13 cellular contexts compared by ENCODE assay signal in genomic region chr7:143745340-143745739, GRCh38. TPM values are rescaled to one million over a fixed set of nuclear protein-coding genes. Genes with fewer than 3 reads are reported as not detected.
DNase-seq lines count a peak whose midpoint lies in the region; ATAC-seq and TF ChIP-seq lines count a peak whose summit lies in the region.
"Not testable (repeated sequence)": the region's sequence is repeated elsewhere in the genome, so short reads cannot be mapped to it uniquely, and the experiment has no call there.
"Had no signal": no experiment of that assay in that cellular context is flagged by ENCODE, and none has a peak within 500 bp of the region (broad histone marks: within the 10 kb centered on the region; RNA-seq: fewer than 3 reads in every experiment).

No MANE protein-coding gene starts in this region.

- not testable (repeated sequence) for H3K9me3 ChIP-seq in naive thymus-derived CD4-positive, alpha-beta T cell (ENCODE audit: control insufficient read depth in 2 of 3, low read length in 3 of 3); aorta (ENCODE audit: control insufficient read depth, low read length)

- H3K4me3 Mint-ChIP-seq in naive thymus-derived CD4-positive, alpha-beta T cell; stimulated activated memory B cell treated with anti-CD40 and anti-IgM and Interleukin-4, amounts not matched to agents 10 μg/mL and 1 μg/mL and 100 μg/mL, for 72 hours: not testable (repeated sequence)

- CTCF ChIA-PET in naive thymus-derived CD4-positive, alpha-beta T cell (lab: Charles Lee): not testable (repeated sequence)

- ATAC-seq in SK-N-SH treated with all-trans-retinoic acid at 6 μM for 48 hours (peak; percentile 23), foreskin keratinocyte (peak; percentile 29), left lobe of liver (peak; percentile 41), aorta (ENCODE audit: low FRiP score) (peak; percentile 33)
- ATAC-seq in naive thymus-derived CD4-positive, alpha-beta T cell: peak; percentile 22
- ATAC-seq in stimulated activated memory B cell treated with anti-CD40 and anti-IgM and Interleukin-4, amounts not matched to agents 10 μg/mL and 1 μg/mL and 100 μg/mL, for 72 hours: peak; percentile 12

- not testable (repeated sequence) for H3K4me1 Mint-ChIP-seq in naive thymus-derived CD4-positive, alpha-beta T cell; stimulated activated memory B cell treated with anti-CD40 and anti-IgM and Interleukin-4, amounts not matched to agents 10 μg/mL and 1 μg/mL and 100 μg/mL, for 72 hours

- H3K27ac Mint-ChIP-seq in naive thymus-derived CD4-positive, alpha-beta T cell; stimulated activated memory B cell treated with anti-CD40 and anti-IgM and Interleukin-4, amounts not matched to agents 10 μg/mL and 1 μg/mL and 100 μg/mL, for 72 hours: not testable (repeated sequence)

- WGBS in aorta, 2 donors: 84 to 94% methylated on average over 2 of the region's 4 CpGs

- H3K27ac ChIP-seq in foreskin keratinocyte; naive thymus-derived CD4-positive, alpha-beta T cell (ENCODE audit: low read depth, low read length); aorta (ENCODE audit: low read depth in 1 of 2, low read length in 2 of 2): not testable (repeated sequence)

- intact Hi-C loops in naive thymus-derived CD4-positive, alpha-beta T cell (cut with micrococcal nuclease); aorta (cut with DNase I): not testable (repeated sequence)

- not testable (repeated sequence) for H3K27me3 ChIP-seq in foreskin keratinocyte; naive thymus-derived CD4-positive, alpha-beta T cell (ENCODE audit: control insufficient read depth in 2 of 2, insufficient read depth in 2 of 2, low read length in 2 of 2); aorta (ENCODE audit: control insufficient read depth in 1 of 2, insufficient read depth in 2 of 2, low read length in 1 of 2)

- H3K4me3 ChIP-seq in naive thymus-derived CD4-positive, alpha-beta T cell (ENCODE audit: low read length); aorta (ENCODE audit: low read length in 2 of 2): not testable (repeated sequence)

- TF ChIP-seq CTCF in foreskin keratinocyte (conservative IDR thresholded peaks at IDR 0.05): not testable (repeated sequence)

- not testable (repeated sequence) for H3K36me3 Mint-ChIP-seq in naive thymus-derived CD4-positive, alpha-beta T cell; stimulated activated memory B cell treated with anti-CD40 and anti-IgM and Interleukin-4, amounts not matched to agents 10 μg/mL and 1 μg/mL and 100 μg/mL, for 72 hours

- POLR2A ChIA-PET in naive thymus-derived CD4-positive, alpha-beta T cell (lab: Charles Lee): not testable (repeated sequence)

- H3K9me3 Mint-ChIP-seq in naive thymus-derived CD4-positive, alpha-beta T cell; stimulated activated memory B cell treated with anti-CD40 and anti-IgM and Interleukin-4, amounts not matched to agents 10 μg/mL and 1 μg/mL and 100 μg/mL, for 72 hours: not testable (repeated sequence)

- H3K36me3 ChIP-seq in naive thymus-derived CD4-positive, alpha-beta T cell (ENCODE audit: control insufficient read depth in 2 of 3, insufficient read depth in 3 of 3, low read length in 3 of 3); aorta (ENCODE audit: control insufficient read depth in 1 of 2, insufficient read depth in 2 of 2, low read length in 1 of 2): not testable (repeated sequence)

- DNase-seq in foreskin keratinocyte; left lobe of liver (ENCODE audit: low spot score); naive thymus-derived CD4-positive, alpha-beta T cell; aorta: not testable (repeated sequence)

- H3K4me1 ChIP-seq in foreskin keratinocyte; naive thymus-derived CD4-positive, alpha-beta T cell (ENCODE audit: control insufficient read depth in 2 of 2, insufficient read depth in 2 of 2, low read length in 2 of 2); aorta (ENCODE audit: control insufficient read depth in 1 of 2, insufficient read depth in 2 of 2, low read length in 2 of 2): not testable (repeated sequence)

- H3K27me3 Mint-ChIP-seq in naive thymus-derived CD4-positive, alpha-beta T cell; stimulated activated memory B cell treated with anti-CD40 and anti-IgM and Interleukin-4, amounts not matched to agents 10 μg/mL and 1 μg/mL and 100 μg/mL, for 72 hours: not testable (repeated sequence)

RNA-seq across cellular contexts. Expression of gene CTAGE6, which starts 12.2 kb away (rescaled TPM):
- total RNA-seq in foreskin keratinocyte (not detected in 2 replicates), left lobe of liver (not detected), aorta (1 to 10 TPM in 1 of 2 donors, under 1 TPM in 1; 0.36 to 1.2 TPM)
- polyA plus RNA-seq in foreskin keratinocyte (not detected in 2 replicates), aorta (under 1 TPM in 1 of 2 donors, not detected in 1; 0.15 TPM)
- 1 to 10 TPM in 4 of 5 experiments, under 1 TPM in 1; 0.80 to 2.4 (median 1.8) TPM for total RNA-seq in naive thymus-derived CD4-positive, alpha-beta T cell
- polyA plus RNA-seq in naive thymus-derived CD4-positive, alpha-beta T cell: not detected
- total RNA-seq: A172, Calu3, Daoy, G401, H1, H7 had no signal
- polyA plus RNA-seq: GM23248, H1 had no signal
